Comparison of ENCODE assay signal across 9 cellular contexts in genomic region chr20:20820104-20820503, GRCh38.
DNase-seq lines count a peak whose midpoint lies in the region; ATAC-seq and TF ChIP-seq lines count a peak whose summit lies in the region.
"Had no signal": no experiment of that assay in that cellular context is flagged by ENCODE, and none has a peak within 500 bp of the region (broad histone marks: within the 10 kb centered on the region; RNA-seq: fewer than 3 reads in every experiment).

No MANE protein-coding gene starts in this region.

- H3K4me3 ChIP-seq in SJCRH30 (peak overlapping the region; percentile 47), hepatocyte (no peak overlapping the region), suprapubic skin (no peak overlapping the region)

- 66% methylated on average over 10 of the region's 10 CpGs for WGBS in hepatocyte (ENCODE audit: low lambda C conversion rate, missing lambda C conversion rate)
- 65% methylated on average over 10 of the region's 10 CpGs for WGBS in suprapubic skin

- no peaks in the 10 kb centered on the region for H3K9me2 ChIP-seq in hepatocyte (replicated peaks; ENCODE audit: insufficient read depth)

- no peak for ATAC-seq in GM19397 (IDR thresholded peaks at IDR 0.05; ENCODE audit: unreplicated experiment)
- ATAC-seq in stimulated activated naive CD8-positive, alpha-beta T cell treated with anti-CD3 and anti-CD28 coated beads, Interleukin-15, Interleukin-2, amounts not matched to agents 100 U/mL and 50 U/mL, for 24 hours = no peak

- no peak overlapping the region for H3K4me2 ChIP-seq in hepatocyte

- H2AFZ ChIP-seq in hepatocyte = no peak overlapping the region

- no peaks in the 10 kb centered on the region for H3K79me2 ChIP-seq in hepatocyte

- H3K4me1 ChIP-seq in SJCRH30 (peaks cover 15% of the 10 kb centered on the region), hepatocyte (ENCODE audit: insufficient read depth) (no peaks in the 10 kb centered on the region), suprapubic skin (peaks cover 10% of the 10 kb centered on the region)

- H3K9me3 ChIP-seq in SJCRH30 (replicated peaks) = no peaks in the 10 kb centered on the region
- H3K9me3 ChIP-seq in hepatocyte (ENCODE audit: low read depth) = no peaks in the 10 kb centered on the region
- H3K9me3 ChIP-seq in suprapubic skin = no peaks in the 10 kb centered on the region

- in situ Hi-C loops in GM13977 (cut with MboI; ENCODE audit: low pct_unique_long_range_greater_than_20kb, low sequenced_read_pairs, unreplicated experiment) = loop anchor here (10.0 kb wide), 1 partner anchor 165 kb away; no protein-coding TSS in a partner anchor

- DNase-seq in 8988T (peak; percentile 48), GM13977 (ENCODE audit: low spot score) (no peak), SJCRH30 (peak; percentile 91 to 94), hepatocyte (ENCODE audit: low spot score) (no peak), suprapubic skin (ENCODE audit: low spot score in 2 of 2) (no peak)
- no peak for DNase-seq in stimulated activated naive CD8-positive, alpha-beta T cell treated with anti-CD3 and anti-CD28 coated beads, Interleukin-15, Interleukin-2, amounts not matched to agents 100 U/mL and 50 U/mL, for 24 hours
- no peak for DNase-seq in activated CD4-positive, CD25-positive, alpha-beta regulatory T cell (lab: John Stamatoyannopoulos, UW)
- DNase-seq: DMS79 had no signal

- H3K27me3 ChIP-seq in SJCRH30 (no peaks in the 10 kb centered on the region), hepatocyte (no peaks in the 10 kb centered on the region), suprapubic skin (no peaks in the 10 kb centered on the region)

- TF ChIP-seq POLR2A in suprapubic skin (IDR thresholded peaks at IDR 0.05) = no peak

- TF ChIP-seq CTCF in GM13977 (IDR thresholded peaks at IDR 0.05; ENCODE audit: extremely low read depth, insufficient read depth, missing control alignments) = peak; percentile 28
- peak; percentile 31 for TF ChIP-seq CTCF in hepatocyte (IDR thresholded peaks at IDR 0.05; ENCODE audit: poor library complexity)
- no peak for TF ChIP-seq CTCF in suprapubic skin (IDR thresholded peaks at IDR 0.05)

- peak overlapping the region; percentile 90 for H3K27ac ChIP-seq in SJCRH30
- H3K27ac ChIP-seq in hepatocyte = no peak overlapping the region
- no peak overlapping the region for H3K27ac ChIP-seq in suprapubic skin

- no peak for TF ChIP-seq EP300 in suprapubic skin (IDR thresholded peaks at IDR 0.05)

- no peaks in the 10 kb centered on the region for H4K20me1 ChIP-seq in hepatocyte (ENCODE audit: insufficient read depth, poor library complexity, severe bottlenecking)

- H3K36me3 ChIP-seq in SJCRH30 = no peaks in the 10 kb centered on the region
- no peaks in the 10 kb centered on the region for H3K36me3 ChIP-seq in hepatocyte (replicated peaks; ENCODE audit: insufficient read depth, low read depth)
- H3K36me3 ChIP-seq in suprapubic skin = no peaks in the 10 kb centered on the region

Comparison
In these comparisons a context has a peak if more than half of its experiments do, and no peak if none do; other contexts are left out.
1. DNase-seq: peak in 8988T (single experiment) and SJCRH30 (2 of 2); none in GM13977 (single experiment), hepatocyte (single experiment), suprapubic skin (0 of 2), stimulated activated naive CD8-positive, alpha-beta T cell treated with anti-CD3 and anti-CD28 coated beads, Interleukin-15, Interleukin-2, amounts not matched to agents 100 U/mL and 50 U/mL, for 24 hours (single experiment) and activated CD4-positive, CD25-positive, alpha-beta regulatory T cell (0 of 4).
2. CTCF ChIP-seq: peak in GM13977 (single experiment) and hepatocyte (single experiment); none in suprapubic skin (0 of 2).